8 cellular contexts compared by ENCODE assay signal in genomic region chr17:17839792-17840707, GRCh38. TPM values are rescaled to one million over a fixed set of nuclear protein-coding genes. Genes with fewer than 3 reads are reported as not detected.
A peak's percentile ranks its signal among the peaks of the same experiment; 100 is the strongest.
DNase-seq lines count a peak whose midpoint lies in the region; ATAC-seq and TF ChIP-seq lines count a peak whose summit lies in the region.

No MANE protein-coding gene starts in this region.

- H3K27ac Mint-ChIP-seq in activated CD4-positive, alpha-beta memory T cell treated with anti-CD3 and anti-CD28 coated beads, Interleukin-2, amount 10 ng/mL, durations not matched to agents 7 days and 5 days, result peak overlapping the region; percentile 94

- TF ChIP-seq CTCF in AG09309 (IDR thresholded peaks at IDR 0.05; ENCODE audit: control insufficient read depth, insufficient read depth, low read depth, low read length, missing control alignments) (no peak), lower lobe of right lung (IDR thresholded peaks at IDR 0.05) (no peak)

- H3K27me3 Mint-ChIP-seq in activated CD4-positive, alpha-beta memory T cell treated with anti-CD3 and anti-CD28 coated beads, Interleukin-2, amount 10 ng/mL, durations not matched to agents 7 days and 5 days, result no peaks in the 10 kb centered on the region

- no peak for DNase-seq in AG09309 (ENCODE audit: low read depth)
- peak; percentile 82 for DNase-seq in NCI-H748 treated with DMSO at 0.1 percent for 48 hours (lab: John Stamatoyannopoulos, UW)
- DNase-seq in activated CD4-positive, alpha-beta memory T cell treated with anti-CD3 and anti-CD28 coated beads, Interleukin-2, amount 10 ng/mL, durations not matched to agents 7 days and 5 days, result peak; percentile 88
- peak; percentile 94 for DNase-seq in ecto neural progenitor cell (ENCODE audit: low spot score)
- DNase-seq in lower lobe of right lung, result peak; percentile 95
- peak; percentile 54 to 78 (median 61) for DNase-seq in stimulated activated CD4-positive, alpha-beta T cell treated with anti-CD3 and anti-CD28 coated beads, TNF-alpha, amount 100 ng/mL, for 24 hours (ENCODE audit: low read depth in 3 of 3)

- ATAC-seq in GM19035 (IDR thresholded peaks at IDR 0.05; ENCODE audit: unreplicated experiment) (peak; percentile 59), HG03280 (IDR thresholded peaks at IDR 0.05; ENCODE audit: unreplicated experiment) (peak; percentile 55), lower lobe of right lung (peak; percentile 78 to 86)

- POLR2A ChIA-PET in activated CD4-positive, alpha-beta memory T cell treated with anti-CD3 and anti-CD28 coated beads, Interleukin-2, amount 10 ng/mL, durations not matched to agents 7 days and 5 days (lab: Charles Lee), result interaction anchor here (0.6 to 8.5 kb wide), 11 partner anchors 8 to 48 kb away, joined by 3 to 322 read pairs (median 11); no protein-coding TSS in a partner anchor

- H3K27me3 ChIP-seq in lower lobe of right lung (ENCODE audit: low read depth), result no peaks in the 10 kb centered on the region

- H3K27ac ChIP-seq in lower lobe of right lung, result peak overlapping the region; percentile 100

- H3K4me3 ChIP-seq in AG09309 (ENCODE audit: control insufficient read depth, low read depth, low read length) (peak overlapping the region; percentile 55), lower lobe of right lung (peak overlapping the region; percentile 65)

- intact Hi-C loops in lower lobe of right lung (cut with DNase I), result no loop called here

- peaks cover 77% of the 10 kb centered on the region for H3K4me1 ChIP-seq in lower lobe of right lung

- H3K36me3 ChIP-seq in lower lobe of right lung, result peaks cover 4% of the 10 kb centered on the region

- CTCF ChIA-PET in activated CD4-positive, alpha-beta memory T cell treated with anti-CD3 and anti-CD28 coated beads, Interleukin-2, amount 10 ng/mL, durations not matched to agents 7 days and 5 days (lab: Charles Lee), result interaction anchor here (1.1 to 2.4 kb wide), 4 partner anchors 14 to 27 kb away, joined by 3 to 8 read pairs (median 3); no protein-coding TSS in a partner anchor

- no peaks in the 10 kb centered on the region for H3K9me3 ChIP-seq in lower lobe of right lung

- peaks cover 13% of the 10 kb centered on the region for H3K36me3 Mint-ChIP-seq in activated CD4-positive, alpha-beta memory T cell treated with anti-CD3 and anti-CD28 coated beads, Interleukin-2, amount 10 ng/mL, durations not matched to agents 7 days and 5 days (ENCODE audit: low read depth)

- no peaks in the 10 kb centered on the region for H3K9me3 Mint-ChIP-seq in activated CD4-positive, alpha-beta memory T cell treated with anti-CD3 and anti-CD28 coated beads, Interleukin-2, amount 10 ng/mL, durations not matched to agents 7 days and 5 days

- peaks cover 58% of the 10 kb centered on the region for H3K4me1 Mint-ChIP-seq in activated CD4-positive, alpha-beta memory T cell treated with anti-CD3 and anti-CD28 coated beads, Interleukin-2, amount 10 ng/mL, durations not matched to agents 7 days and 5 days

- H3K4me3 Mint-ChIP-seq in activated CD4-positive, alpha-beta memory T cell treated with anti-CD3 and anti-CD28 coated beads, Interleukin-2, amount 10 ng/mL, durations not matched to agents 7 days and 5 days, result peak overlapping the region; percentile 80

RNA-seq across cellular contexts. Expression of gene SREBF1, which starts 3.3 kb away (rescaled TPM):
- total RNA-seq in activated CD4-positive, alpha-beta memory T cell treated with anti-CD3 and anti-CD28 coated beads, Interleukin-2, amount 10 ng/mL, durations not matched to agents 7 days and 5 days, result 100 to 1,000 TPM; 177 to 186 TPM
- total RNA-seq in lower lobe of right lung, result 77.2 TPM
